19 cellular contexts compared by ENCODE assay signal in genomic region chr15:64878708-64879107, GRCh38. TPM values are rescaled to one million over a fixed set of nuclear protein-coding genes. Genes with fewer than 3 reads are reported as not detected.
DNase-seq lines count a peak whose midpoint lies in the region; ATAC-seq and TF ChIP-seq lines count a peak whose summit lies in the region.
"Had no signal": no experiment of that assay in that cellular context is flagged by ENCODE, and none has a peak within 500 bp of the region (broad histone marks: within the 10 kb centered on the region; RNA-seq: fewer than 3 reads in every experiment).

No MANE protein-coding gene starts in this region.

- TF ChIP-seq EP300 in sigmoid colon (IDR thresholded peaks at IDR 0.05) = peak in 1 of 4 donors; percentile 10

- no peak for TF ChIP-seq CTCF in heart left ventricle (IDR thresholded peaks at IDR 0.05)
- TF ChIP-seq CTCF in sigmoid colon (IDR thresholded peaks at IDR 0.05) = no peak
- no peak for TF ChIP-seq CTCF in GM10248 (IDR thresholded peaks at IDR 0.05; ENCODE audit: control extremely low read depth, extremely low read depth, low read depth, missing control alignments)

- intact Hi-C loops in heart left ventricle (cut with DNase I) = no loop called here
- intact Hi-C loops in Right ventricle myocardium inferior (cut with DNase I) = loop anchor here (2.0 kb wide), 1 partner anchor 36 kb away; no protein-coding TSS in a partner anchor
- intact Hi-C loops in sigmoid colon (cut with DNase I) = no loop called here

- H3K27me3 ChIP-seq in heart left ventricle = no peaks in the 10 kb centered on the region
- no peaks in the 10 kb centered on the region for H3K27me3 ChIP-seq in sigmoid colon
- H3K27me3 ChIP-seq: cardiac muscle cell, tibial artery had no signal

- no peaks in the 10 kb centered on the region for H3K36me3 ChIP-seq in heart left ventricle
- H3K36me3 ChIP-seq in sigmoid colon = peaks cover 0 to 6% (median 0%) of the 10 kb centered on the region in 4 donors
- H3K36me3 ChIP-seq: cardiac muscle cell, tibial artery had no signal

- peak in 4 of 5 donors; percentile 61 to 75 (median 64) for DNase-seq in heart left ventricle
- no peak for DNase-seq in Right ventricle myocardium inferior (ENCODE audit: missing footprints)
- no peak for DNase-seq in left lobe of liver (ENCODE audit: low spot score)
- peak; percentile 85 for DNase-seq in sigmoid colon
- DNase-seq in GM10248 (ENCODE audit: extremely low spot score) = no peak
- DNase-seq in stimulated activated naive CD8-positive, alpha-beta T cell treated with anti-CD3 and anti-CD28 coated beads, Interleukin-15, amount 100 ng/mL, for 72 hours = no peak
- DNase-seq in NCI-H1694 (lab: John Stamatoyannopoulos, UW) = no peak
- DNase-seq: activated CD4-positive, alpha-beta T cell treated with anti-CD3 and anti-CD28 coated beads, Interleukin-2, amount 10 ng/mL, durations not matched to agents 7 days and 5 days; activated CD8-positive, alpha-beta memory T cell treated with anti-CD3 and anti-CD28 coated beads, Interleukin-2, amount 50 U/mL, for 4 hours; activated gamma-delta T cell; amniotic stem cell; effector CD8-positive, alpha-beta T cell; mesendoderm; natural killer cell; NCI-H1930 had no signal

- CTCF ChIA-PET in GM10248 (lab: Yijun Ruan, JAX) = interaction anchor here (1.3 to 1.8 kb wide), 2 partner anchors 16 to 27 kb away, joined by 4 to 5 read pairs; no protein-coding TSS in a partner anchor

- H3K27ac Mint-ChIP-seq in stimulated activated naive CD8-positive, alpha-beta T cell treated with anti-CD3 and anti-CD28 coated beads, Interleukin-15, amount 100 ng/mL, for 72 hours = no peak overlapping the region
- H3K27ac Mint-ChIP-seq: B cell had no signal

- no peaks in the 10 kb centered on the region for H3K9me3 ChIP-seq in heart left ventricle
- no peaks in the 10 kb centered on the region for H3K9me3 ChIP-seq in sigmoid colon
- H3K9me3 ChIP-seq: tibial artery had no signal

- H3K9me3 Mint-ChIP-seq in stimulated activated naive CD8-positive, alpha-beta T cell treated with anti-CD3 and anti-CD28 coated beads, Interleukin-15, amount 100 ng/mL, for 72 hours = no peaks in the 10 kb centered on the region
- H3K9me3 Mint-ChIP-seq: activated CD4-positive, alpha-beta T cell treated with anti-CD3 and anti-CD28 coated beads, Interleukin-2, amount 10 ng/mL, durations not matched to agents 7 days and 5 days; natural killer cell had no signal

- 58 to 63% (median 60%) methylated on average over 9 of the region's 9 CpGs for WGBS in heart left ventricle, 4 donors
- WGBS in sigmoid colon, 2 donors = 75 to 81% methylated on average over 9 of the region's 9 CpGs

- H3K4me3 ChIP-seq in heart left ventricle (no peak overlapping the region), sigmoid colon (no peak overlapping the region)
- H3K4me3 ChIP-seq: cardiac muscle cell, tibial artery had no signal

- H3K4me1 ChIP-seq in heart left ventricle = peaks cover 2 to 86% (median 32%) of the 10 kb centered on the region in 12 donors
- H3K4me1 ChIP-seq in sigmoid colon = peaks cover 0 to 27% (median 13%) of the 10 kb centered on the region in 4 donors

- peak overlapping the region in 10 of 12 donors; percentile 58 to 95 (median 77) for H3K27ac ChIP-seq in heart left ventricle
- H3K27ac ChIP-seq in sigmoid colon = peak overlapping the region; percentile 47 to 71 (median 54)
- H3K27ac ChIP-seq: cardiac muscle cell had no signal

- no peak overlapping the region for H3K4me3 Mint-ChIP-seq in stimulated activated naive CD8-positive, alpha-beta T cell treated with anti-CD3 and anti-CD28 coated beads, Interleukin-15, amount 100 ng/mL, for 72 hours
- H3K4me3 Mint-ChIP-seq: activated CD4-positive, alpha-beta T cell treated with anti-CD3 and anti-CD28 coated beads, Interleukin-2, amount 10 ng/mL, durations not matched to agents 7 days and 5 days; B cell; natural killer cell had no signal

- TF ChIP-seq POLR2A in heart left ventricle (IDR thresholded peaks at IDR 0.05) = no peak
- TF ChIP-seq POLR2A in sigmoid colon (IDR thresholded peaks at IDR 0.05) = no peak

- POLR2A ChIA-PET in GM10248 (lab: Yijun Ruan, JAX) = no interaction called here

- ATAC-seq in heart left ventricle (peak in 3 of 4 donors; percentile 28 to 56 (median 35)), Right ventricle myocardium inferior (no peak), left lobe of liver (peak; percentile 52), HG03139 (IDR thresholded peaks at IDR 0.05; ENCODE audit: unreplicated experiment) (no peak)
- ATAC-seq in stimulated activated naive CD8-positive, alpha-beta T cell treated with anti-CD3 and anti-CD28 coated beads, Interleukin-15, amount 100 ng/mL, for 72 hours = no peak
- ATAC-seq: natural killer cell had no signal

- peaks cover 21% of the 10 kb centered on the region for H3K4me1 Mint-ChIP-seq in stimulated activated naive CD8-positive, alpha-beta T cell treated with anti-CD3 and anti-CD28 coated beads, Interleukin-15, amount 100 ng/mL, for 72 hours

- H3K27me3 Mint-ChIP-seq in stimulated activated naive CD8-positive, alpha-beta T cell treated with anti-CD3 and anti-CD28 coated beads, Interleukin-15, amount 100 ng/mL, for 72 hours = no peaks in the 10 kb centered on the region
- H3K27me3 Mint-ChIP-seq: activated CD4-positive, alpha-beta T cell treated with anti-CD3 and anti-CD28 coated beads, Interleukin-2, amount 10 ng/mL, durations not matched to agents 7 days and 5 days; B cell had no signal

RNA-seq across cellular contexts. Expression of gene ANKDD1A, which starts 33.0 kb away (rescaled TPM):
- 1 to 10 TPM in 5 of 9 donors, under 1 TPM in 4; 0.42 to 3.4 (median 1.1) TPM for total RNA-seq in heart left ventricle
- 1 to 10 TPM in 1 of 2 donors, under 1 TPM in 1; 0.88 to 1.2 TPM for polyA plus RNA-seq in heart left ventricle
- 1.1 TPM for total RNA-seq in Right ventricle myocardium inferior
- 0.38 TPM for total RNA-seq in left lobe of liver
- total RNA-seq in sigmoid colon = 1 to 10 TPM; 4.9 to 9.4 (median 8.0) TPM
- polyA plus RNA-seq in sigmoid colon = 1 to 10 TPM in 1 of 3 donors, under 1 TPM in 1, not detected in 1; 0.60 to 1.1 TPM

RNA-seq across cellular contexts. Expression of gene PLEKHO2, which starts 37.0 kb away (rescaled TPM):
- 10 to 100 TPM in 3 of 9 donors, 1 to 10 TPM in 6; 7.0 to 50.8 (median 9.2) TPM for total RNA-seq in heart left ventricle
- 10 to 100 TPM in 1 of 2 donors, 1 to 10 TPM in 1; 5.3 to 13.4 TPM for polyA plus RNA-seq in heart left ventricle
- total RNA-seq in Right ventricle myocardium inferior = 10.4 TPM
- total RNA-seq in left lobe of liver = 4.3 TPM
- 10 to 100 TPM; 20.1 to 43.4 (median 23.0) TPM for total RNA-seq in sigmoid colon
- polyA plus RNA-seq in sigmoid colon = 10 to 100 TPM; 11.4 to 17.9 (median 12.7) TPM

RNA-seq across cellular contexts. Expression of gene PIF1, which starts 53.3 kb away (rescaled TPM):
- total RNA-seq in heart left ventricle (1 to 10 TPM in 2 of 9 donors, under 1 TPM in 5, not detected in 2; 0.23 to 4.6 (median 0.52) TPM), Right ventricle myocardium inferior (0.73 TPM), left lobe of liver (0.93 TPM), sigmoid colon (1 to 10 TPM; 1.2 to 6.9 (median 2.5) TPM)
- polyA plus RNA-seq in heart left ventricle (under 1 TPM; 0.40 to 0.88 TPM), sigmoid colon (10 to 100 TPM in 1 of 3 donors, 1 to 10 TPM in 1, under 1 TPM in 1; 0.69 to 12.9 (median 2.4) TPM)

Comparison
In these comparisons a context has a peak if more than half of its experiments do, and no peak if none do; other contexts are left out.
1. ATAC-seq: peak in heart left ventricle (3 of 4) and left lobe of liver (single experiment); none in Right ventricle myocardium inferior (single experiment), stimulated activated naive CD8-positive, alpha-beta T cell treated with anti-CD3 and anti-CD28 coated beads, Interleukin-15, amount 100 ng/mL, for 72 hours (single experiment) and HG03139 (single experiment).
2. DNase-seq: peak in heart left ventricle (4 of 5) and sigmoid colon (single experiment); none in Right ventricle myocardium inferior (single experiment), left lobe of liver (single experiment), GM10248 (single experiment), stimulated activated naive CD8-positive, alpha-beta T cell treated with anti-CD3 and anti-CD28 coated beads, Interleukin-15, amount 100 ng/mL, for 72 hours (0 of 2) and NCI-H1694 (single experiment).